ENCODE assay signal across 1 cellular context in genomic region chr1:164712131-164713031, GRCh38.
TF ChIP-seq lines count a peak whose summit lies in the region.

No MANE protein-coding gene starts in this region.

TF ChIP-seq in K562, 482 proteins besides CTCF, POLR2A, EP300 and RAD21 (continued from another document and continues in another):
- TF ChIP-seq ZBTB12 (CRISPR knock-in tag; IDR thresholded peaks at IDR 0.05), result peak; percentile 66; the same call in 1 of the 2 replicates
- peak; percentile 77 for TF ChIP-seq RBBP5 (IDR thresholded peaks at IDR 0.05; ENCODE audit: borderline replicate concordance, insufficient read depth, low read length, poor library complexity, severe bottlenecking)
- no peak for TF ChIP-seq SUPT5H (IDR thresholded peaks at IDR 0.05)
- peak; percentile 100 for TF ChIP-seq CCNT2 (IDR thresholded peaks at IDR 0.05; ENCODE audit: borderline replicate concordance, extremely low read depth, insufficient read length, low read depth, low read length)
- no peak for TF ChIP-seq NFYB (IDR thresholded peaks at IDR 0.05; ENCODE audit: extremely low read depth, insufficient read length)
- peak; percentile 91; the same call in 1 of the 2 replicates for TF ChIP-seq GTF2E2 (tag; IDR thresholded peaks at IDR 0.05)
- TF ChIP-seq CBFA2T3 (IDR thresholded peaks at IDR 0.05), result peak; percentile 100
- no peak for TF ChIP-seq HCFC1 (IDR thresholded peaks at IDR 0.05; ENCODE audit: low read depth, low read length)
- TF ChIP-seq ZFPM2 (CRISPR knock-in tag; IDR thresholded peaks at IDR 0.05), result no peak
- TF ChIP-seq SREBF1 (IDR thresholded peaks at IDR 0.05; ENCODE audit: borderline replicate concordance, low read depth, low read length), result no peak
- TF ChIP-seq TAL1 (IDR thresholded peaks at IDR 0.05), result peak; percentile 100
- peak; percentile 86; the same call in 1 of the 2 replicates for TF ChIP-seq KLF6 (CRISPR knock-in tag; IDR thresholded peaks at IDR 0.05; ENCODE audit: borderline replicate concordance)
- TF ChIP-seq KLF1 (tag; IDR thresholded peaks at IDR 0.05), result no peak
- no peak for TF ChIP-seq ZNF347 (CRISPR knock-in tag; IDR thresholded peaks at IDR 0.05; ENCODE audit: low read depth)
- TF ChIP-seq CBX3 (IDR thresholded peaks at IDR 0.05; ENCODE audit: borderline replicate concordance in 1 of 2, low read length in 2 of 2), result peak in 1 of 2 experiments; percentile 34; a peak in 2 of 3 replicates
- TF ChIP-seq TAF7 (tag; IDR thresholded peaks at IDR 0.05), result no peak
- TF ChIP-seq ZBTB49 (CRISPR knock-in tag; IDR thresholded peaks at IDR 0.05; ENCODE audit: borderline replicate concordance), result no peak
- peak; percentile 99 for TF ChIP-seq SOX6 (IDR thresholded peaks at IDR 0.05)
- no peak for TF ChIP-seq ZNF551 (CRISPR knock-in tag; IDR thresholded peaks at IDR 0.05)
- peak; percentile 86; the same call in 1 of the 2 replicates for TF ChIP-seq MTA3 (IDR thresholded peaks at IDR 0.05; ENCODE audit: borderline replicate concordance)
- no peak for TF ChIP-seq BRD4 (IDR thresholded peaks at IDR 0.05)
- TF ChIP-seq ZNF668 (CRISPR knock-in tag; IDR thresholded peaks at IDR 0.05), result no peak
- no peak for TF ChIP-seq SMAD2 (IDR thresholded peaks at IDR 0.05; ENCODE audit: low read depth, low read length)
- 0 out of 2 replicates have a peak, but pooled peaks have one; percentile 45 for TF ChIP-seq HNRNPUL1 (IDR thresholded peaks at IDR 0.05; ENCODE audit: low read length)
- TF ChIP-seq E4F1 (CRISPR knock-in tag; IDR thresholded peaks at IDR 0.05; ENCODE audit: borderline replicate concordance), result no peak
- no peak for TF ChIP-seq THAP12 (CRISPR knock-in tag; IDR thresholded peaks at IDR 0.05)
- TF ChIP-seq ZNF282 (CRISPR knock-in tag; IDR thresholded peaks at IDR 0.05), result no peak
- no peak for TF ChIP-seq GTF3C2 (IDR thresholded peaks at IDR 0.05; ENCODE audit: borderline replicate concordance, extremely low read depth, insufficient read length)
- no peak for TF ChIP-seq RBM17 (IDR thresholded peaks at IDR 0.05; ENCODE audit: borderline replicate concordance, low read depth, low read length)
- TF ChIP-seq ZC3H11A (IDR thresholded peaks at IDR 0.05; ENCODE audit: low read depth, low read length), result no peak
- peak; percentile 89 for TF ChIP-seq CGGBP1 (CRISPR knock-in tag; IDR thresholded peaks at IDR 0.05)
- TF ChIP-seq RREB1 (CRISPR knock-in tag; IDR thresholded peaks at IDR 0.05), result no peak
- TF ChIP-seq ELF1 (tag; IDR thresholded peaks at IDR 0.05), result no peak
- TF ChIP-seq ZNF324 (CRISPR knock-in tag; IDR thresholded peaks at IDR 0.05), result no peak
- TF ChIP-seq ZNF12 (CRISPR knock-in tag; IDR thresholded peaks at IDR 0.05), result no peak
- no peak for TF ChIP-seq GTF2B (IDR thresholded peaks at IDR 0.05; ENCODE audit: extremely low read depth, insufficient read length)
- TF ChIP-seq BCOR (IDR thresholded peaks at IDR 0.05), result peak; percentile 97
- TF ChIP-seq FOXA3 (CRISPR knock-in tag; conservative IDR thresholded peaks at IDR 0.05 in 1 of 2, IDR thresholded peaks at IDR 0.05 in 1 of 2), result peak; percentile 57 to 60; a peak in 2 of 4 replicates
- 0 out of 2 replicates have a peak, but pooled peaks have one; percentile 55 for TF ChIP-seq CREB3 (tag; conservative IDR thresholded peaks at IDR 0.05; ENCODE audit: low read depth)
- no peak for TF ChIP-seq ZNF316 (IDR thresholded peaks at IDR 0.05)
- TF ChIP-seq ZNF263 (CRISPR knock-in tag; IDR thresholded peaks at IDR 0.05; ENCODE audit: borderline replicate concordance), result peak; percentile 14; the same call in 1 of the 2 replicates
- no peak for TF ChIP-seq KDM5B (IDR thresholded peaks at IDR 0.05; ENCODE audit: insufficient replicate concordance, low read depth, low read length)
- no peak for TF ChIP-seq MCM2 (IDR thresholded peaks at IDR 0.05; ENCODE audit: low read depth)
- no peak for TF ChIP-seq HDAC6 (IDR thresholded peaks at IDR 0.05; ENCODE audit: low read depth, low read length)
- peak; percentile 25; the same call in 1 of the 2 replicates for TF ChIP-seq RFX1 (IDR thresholded peaks at IDR 0.05)
- TF ChIP-seq ZNF764 (CRISPR knock-in tag; IDR thresholded peaks at IDR 0.05; ENCODE audit: low read depth), result 0 out of 2 replicates have a peak, but pooled peaks have one; percentile 63
